ENCODE assay signal across 22 cellular contexts in the genomic region with DNA sequence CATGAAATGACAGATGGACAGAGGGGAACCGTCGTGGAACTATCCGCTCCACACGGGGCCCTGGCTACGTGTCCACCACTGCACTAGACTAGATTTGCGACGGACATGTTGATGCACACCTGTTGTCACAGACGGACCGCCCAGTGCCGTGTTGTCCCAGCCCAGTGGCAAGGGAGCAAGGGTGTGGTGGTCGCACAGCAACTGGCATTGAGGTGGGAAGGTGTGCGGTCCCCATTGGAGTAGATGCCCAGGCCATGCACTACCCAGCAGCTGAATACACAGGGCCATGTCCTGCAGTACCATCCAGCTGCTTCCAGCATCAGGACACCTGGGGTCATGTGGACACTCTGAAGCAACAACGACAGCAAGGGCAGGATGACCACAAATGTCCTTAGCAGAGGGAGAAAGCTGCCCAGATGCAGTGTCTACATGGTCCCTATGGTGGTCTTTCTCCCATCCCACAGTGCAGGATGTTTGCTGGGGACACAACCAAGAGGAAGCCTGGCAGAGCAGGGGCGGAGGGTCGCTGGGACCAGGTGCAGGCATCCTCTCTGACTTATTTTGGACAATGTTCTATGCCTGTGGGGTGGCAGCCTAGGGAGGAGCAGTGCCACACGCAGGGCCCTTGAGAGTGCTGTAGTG. TPM values are rescaled to one million over a fixed set of nuclear protein-coding genes. Genes with fewer than 3 reads are reported as not detected.
DNase-seq lines count a peak whose midpoint lies in the region; ATAC-seq and TF ChIP-seq lines count a peak whose summit lies in the region.
"Had no signal": no experiment of that assay in that cellular context is flagged by ENCODE, and none has a peak within 500 bp of the region (broad histone marks: within the 10 kb centered on the region; RNA-seq: fewer than 3 reads in every experiment).

No MANE protein-coding gene starts in this region.

- H3K9me3 ChIP-seq in Panc1 (ENCODE audit: control insufficient read depth, insufficient read depth, low read depth, low read length), result no peaks in the 10 kb centered on the region
- H3K9me3 ChIP-seq in esophagus squamous epithelium, result no peaks in the 10 kb centered on the region
- no peaks in the 10 kb centered on the region for H3K9me3 ChIP-seq in sigmoid colon
- H3K9me3 ChIP-seq in spleen, result no peaks in the 10 kb centered on the region
- H3K9me3 ChIP-seq: adrenal gland, heart left ventricle, psoas muscle, tibial artery had no signal

- in situ Hi-C loops in Panc1 (cut with HindIII; ENCODE audit: low pct_unique_long_range_greater_than_20kb, low sequenced_read_pairs), result no loop called here

- H3K4me3 ChIP-seq in Panc1 (ENCODE audit: low read depth in 2 of 2, low read length in 2 of 2) (no peak overlapping the region), esophagus squamous epithelium (no peak overlapping the region), sigmoid colon (peak overlapping the region in 1 of 4 donors; percentile 37), spleen (peak overlapping the region in 2 of 8 donors; percentile 15 to 53)
- H3K4me3 ChIP-seq: adrenal gland, neural progenitor cell, psoas muscle, tibial artery had no signal

- TF ChIP-seq CTCF in Panc1 (IDR thresholded peaks at IDR 0.05) (no peak), esophagus squamous epithelium (IDR thresholded peaks at IDR 0.05) (no peak), sigmoid colon (IDR thresholded peaks at IDR 0.05) (no peak), spleen (IDR thresholded peaks at IDR 0.05 in 8 of 11, conservative IDR thresholded peaks at IDR 0.05 in 3 of 11) (no peak)

- DNase-seq in Panc1 (ENCODE audit: low read depth, low spot score) (no peak), esophagus squamous epithelium (lab: John Stamatoyannopoulos, UW) (no peak), sigmoid colon (peak; percentile 85), HT-29 (ENCODE audit: low spot score) (no peak), spleen (no peak)
- DNase-seq in activated CD4-positive, CD25-positive, alpha-beta regulatory T cell treated with anti-CD3 and anti-CD28 coated beads, Interleukin-2, amount 50 U/mL, for 72 hours, result no peak
- DNase-seq: activated CD4-positive, alpha-beta memory T cell treated with anti-CD3 and anti-CD28 coated beads for 36 hours; adrenal gland; DMS79; midbrain; NCI-H2029; NCI-H82; small intestine; stimulated activated CD4-positive, alpha-beta T cell treated with anti-CD3 and anti-CD28 coated beads, Interleukin-2, amount 100 ng/mL, for 48 hours; stimulated activated naive CD8-positive, alpha-beta T cell treated with anti-CD3 and anti-CD28 coated beads, Interleukin-15, Interleukin-2, amounts not matched to agents 100 U/mL and 50 U/mL, for 24 hours; tibial artery; WERI-Rb-1 had no signal

- CTCF ChIA-PET in Panc1 (lab: Charles Lee), result no interaction called here

- no TSS peak for BruUV-seq in Panc1 (replicated peaks; lab: Mats Ljungman, UMichigan)

- no peak for TF ChIP-seq EP300 in sigmoid colon (IDR thresholded peaks at IDR 0.05)

- H3K27me3 ChIP-seq in Panc1 (ENCODE audit: control insufficient read depth, insufficient read depth, low read length) (peaks cover 4% of the 10 kb centered on the region; the same call in 1 of the 2 replicates), esophagus squamous epithelium (peaks cover 0 to 97% (median 8%) of the 10 kb centered on the region in 4 donors), sigmoid colon (peaks cover 3 to 7% (median 3%) of the 10 kb centered on the region in 3 donors), spleen (replicated peaks in 1 of 7) (peaks cover 0 to 98% (median 65%) of the 10 kb centered on the region in 7 donors)

- POLR2A ChIA-PET in Panc1 (lab: Charles Lee), result no interaction called here

- H3K27ac ChIP-seq in Panc1 (ENCODE audit: low read length), result no peak overlapping the region
- peak overlapping the region in 3 of 4 donors; percentile 53 to 95 (median 63) for H3K27ac ChIP-seq in esophagus squamous epithelium
- peak overlapping the region in 3 of 4 donors; percentile 99 to 100 (median 99) for H3K27ac ChIP-seq in sigmoid colon
- no peak overlapping the region for H3K27ac ChIP-seq in spleen
- H3K27ac ChIP-seq: adrenal gland, coronary artery, neural progenitor cell, psoas muscle, tibial artery, WERI-Rb-1 had no signal

- H3K4me1 ChIP-seq in Panc1 (ENCODE audit: control insufficient read depth, insufficient read depth, low read length), result no peaks in the 10 kb centered on the region
- peaks cover 14 to 41% (median 16%) of the 10 kb centered on the region in 3 donors for H3K4me1 ChIP-seq in esophagus squamous epithelium
- H3K4me1 ChIP-seq in sigmoid colon, result peaks cover 0 to 45% (median 38%) of the 10 kb centered on the region in 4 donors
- H3K4me1 ChIP-seq in spleen, result peaks cover 10 to 31% (median 19%) of the 10 kb centered on the region in 6 donors

- ATAC-seq in Panc1, result peak; percentile 17; the same call in 1 of the 2 replicates
- ATAC-seq: stimulated activated naive CD8-positive, alpha-beta T cell treated with anti-CD3 and anti-CD28 coated beads, Interleukin-15, Interleukin-2, amounts not matched to agents 100 U/mL and 50 U/mL, for 24 hours had no signal

- no peaks in the 10 kb centered on the region for H3K36me3 ChIP-seq in Panc1 (ENCODE audit: control insufficient read depth, insufficient read depth, low read length)
- no peaks in the 10 kb centered on the region for H3K36me3 ChIP-seq in esophagus squamous epithelium
- H3K36me3 ChIP-seq in sigmoid colon, result peaks cover 0 to 18% (median 7%) of the 10 kb centered on the region in 4 donors
- no peaks in the 10 kb centered on the region for H3K36me3 ChIP-seq in spleen
- H3K36me3 ChIP-seq: adrenal gland, heart left ventricle, neural progenitor cell, tibial artery, WERI-Rb-1 had no signal

- 61 to 87% methylated on average over 14 of the region's 16 CpGs for WGBS in esophagus squamous epithelium, 2 donors
- 71 to 83% methylated on average over 16 of the region's 16 CpGs for WGBS in sigmoid colon, 2 donors
- 75 to 93% (median 83%) methylated on average over 12 to 16 of the region's 16 CpGs for WGBS in spleen, 5 donors

- intact Hi-C loops in Panc1 (cut with micrococcal nuclease; ENCODE audit: unreplicated experiment), result no loop called here
- intact Hi-C loops in esophagus squamous epithelium (cut with DNase I), result loop anchor here (5.0 kb wide), 2 partner anchors 322 to 442 kb away; no protein-coding TSS in a partner anchor
- intact Hi-C loops in sigmoid colon (cut with DNase I), result loop anchor here (2.0 kb wide), 1 partner anchor 362 kb away; no protein-coding TSS in a partner anchor
- intact Hi-C loops in spleen (cut with DNase I; ENCODE audit: low total_unique reads), result loop anchor here (5.0 kb wide), 2 partner anchors 177 to 702 kb away; no protein-coding TSS in a partner anchor

- TF ChIP-seq POLR2A in esophagus squamous epithelium (IDR thresholded peaks at IDR 0.05) (no peak), sigmoid colon (IDR thresholded peaks at IDR 0.05) (no peak), spleen (IDR thresholded peaks at IDR 0.05) (no peak)

RNA-seq across cellular contexts. Expression of a gene that starts 8.8 kb away (rescaled TPM):
- total RNA-seq in Panc1 (2021; ENCODE audit: unreplicated experiment) (0.10 TPM), esophagus squamous epithelium (1 to 10 TPM in 3 of 4 donors, under 1 TPM in 1; 0.76 to 8.6 (median 3.0) TPM), sigmoid colon (10 to 100 TPM; 44.6 to 74.2 (median 59.3) TPM), spleen (1 to 10 TPM in 1 of 7 donors, under 1 TPM in 6; 0.34 to 2.2 (median 0.70) TPM)
- not detected for polyA plus RNA-seq in Panc1 (2012; ENCODE audit: insufficient read length)
- polyA plus RNA-seq in sigmoid colon (1 to 10 TPM; 2.5 to 8.5 (median 4.8) TPM), spleen (under 1 TPM; 0.33 to 0.86 (median 0.64) TPM)
- total RNA-seq in HT-29 (2014; rRNA removed; shearing (Covaris generic)), result not detected in 2 replicates
- total RNA-seq: activated CD4-positive, alpha-beta memory T cell treated with anti-CD3 and anti-CD28 coated beads for 36 hours; CD8-positive, alpha-beta memory T cell had no signal
- polyA plus RNA-seq: CD8-positive, alpha-beta memory T cell had no signal

RNA-seq across cellular contexts. Expression of a gene that starts 35.9 kb away (rescaled TPM):
- total RNA-seq in Panc1 (2021; ENCODE audit: unreplicated experiment) (16.5 TPM), esophagus squamous epithelium (10 to 100 TPM; 10.7 to 17.7 (median 14.8) TPM), sigmoid colon (10 to 100 TPM; 10.7 to 18.8 (median 11.9) TPM), spleen (10 to 100 TPM; 12.9 to 32.1 (median 24.6) TPM)
- 9.5 TPM for polyA plus RNA-seq in Panc1 (2012; ENCODE audit: insufficient read length)
- polyA plus RNA-seq in sigmoid colon (10 to 100 TPM in 1 of 3 donors, 1 to 10 TPM in 2; 5.5 to 12.9 (median 6.6) TPM), spleen (10 to 100 TPM in 2 of 3 donors, 1 to 10 TPM in 1; 9.1 to 12.5 (median 12.2) TPM)
- 15.4 and 17.2 TPM in 2 replicates for total RNA-seq in HT-29 (2014; rRNA removed; shearing (Covaris generic))

RNA-seq across cellular contexts. Expression of a gene that starts 47.5 kb away (rescaled TPM):
- total RNA-seq in Panc1 (2021; ENCODE audit: unreplicated experiment) (14.9 TPM), esophagus squamous epithelium (under 1 TPM; 0.09 to 0.57 (median 0.40) TPM), sigmoid colon (under 1 TPM; under 0.01 to 0.81 (median 0.39) TPM), spleen (not detected)
- polyA plus RNA-seq in Panc1 (2012; ENCODE audit: insufficient read length), result 19.8 TPM
- polyA plus RNA-seq in sigmoid colon (under 1 TPM in 2 of 3 donors, not detected in 1; 0.25 to 0.60 TPM), spleen (under 1 TPM in 2 of 3 donors, not detected in 1; 0.05 to 0.10 TPM)
- not detected in 2 replicates for total RNA-seq in HT-29 (2014; rRNA removed; shearing (Covaris generic))
- total RNA-seq: activated CD4-positive, alpha-beta memory T cell treated with anti-CD3 and anti-CD28 coated beads for 36 hours; CD8-positive, alpha-beta memory T cell had no signal
- polyA plus RNA-seq: CD8-positive, alpha-beta memory T cell had no signal

RNA-seq across cellular contexts. Expression of a gene that starts 59.2 kb away (rescaled TPM):
- total RNA-seq in Panc1 (2021; ENCODE audit: unreplicated experiment), result 9.3 TPM
- 22.1 TPM for polyA plus RNA-seq in Panc1 (2012; ENCODE audit: insufficient read length)
- total RNA-seq in esophagus squamous epithelium, result 1 to 10 TPM in 1 of 4 donors, under 1 TPM in 2, not detected in 1; 0.13 to 1.6 (median 0.57) TPM
- total RNA-seq in sigmoid colon, result under 1 TPM in 3 of 4 donors, not detected in 1; 0.14 to 0.36 (median 0.28) TPM
- polyA plus RNA-seq in sigmoid colon, result 1 to 10 TPM in 1 of 3 donors, under 1 TPM in 2; 0.60 to 1.6 (median 0.80) TPM
- 0.26 and 2.6 TPM in 2 replicates for total RNA-seq in HT-29 (2014; rRNA removed; shearing (Covaris generic))
- not detected for total RNA-seq in spleen
- under 1 TPM; 0.03 to 0.29 (median 0.07) TPM for polyA plus RNA-seq in spleen
- total RNA-seq: activated CD4-positive, alpha-beta memory T cell treated with anti-CD3 and anti-CD28 coated beads for 36 hours; CD8-positive, alpha-beta memory T cell had no signal
- polyA plus RNA-seq: CD8-positive, alpha-beta memory T cell had no signal

Comparison
In these comparisons a context has a peak if more than half of its experiments do, and no peak if none do; other contexts are left out.
1. H3K27ac ChIP-seq: peak in esophagus squamous epithelium (3 of 4) and sigmoid colon (3 of 4); none in Panc1 (single experiment) and spleen (0 of 8).
2. RNA of a gene that starts 8.8 kb away (total RNA-seq): 44.6 to 74.2 TPM in sigmoid colon; 0.76 to 8.6 TPM in esophagus squamous epithelium, 0.34 to 2.2 TPM in spleen, 0.10 TPM in Panc1 (single experiment) and not detected in HT-29; every median in the first group is over 4 times any median in the second.